ENCODE assay signal across 30 cellular contexts in genomic region chr16:14339694-14340093, GRCh38.
"Had no signal": no experiment of that assay in that cellular context is flagged by ENCODE, and none has a peak within 500 bp of the region (broad histone marks: within the 10 kb centered on the region; RNA-seq: fewer than 3 reads in every experiment).

No MANE protein-coding gene starts in this region.

- H3K27me3 ChIP-seq: heart right ventricle, hepatocyte, neural progenitor cell, neutrophil, sigmoid colon, spleen, transverse colon, upper lobe of left lung, vagina had no signal

- DNase-seq: heart right ventricle; islet precursor cell; left cardiac atrium; left ventricle myocardium superior; mesendoderm; naive B cell; natural killer cell; nephron progenitor cell; occipital lobe; retina; right cardiac atrium; sigmoid colon; small intestine; spleen; stimulated activated CD4-positive, alpha-beta T cell treated with anti-CD3 and anti-CD28 coated beads, Interleukin-4, amount 100 ng/mL, for 24 hours; stimulated activated naive CD4-positive, alpha-beta T cell; substantia nigra; transverse colon; upper lobe of left lung had no signal

- H3K79me2 ChIP-seq: hepatocyte, parathyroid adenoma had no signal

- H3K4me1 Mint-ChIP-seq: mesothelial cell of epicardium; natural killer cell; stimulated activated effector memory CD8-positive, alpha-beta T cell treated with anti-CD3 and anti-CD28 coated beads, Interleukin-12 subunit alpha, Interleukin-12 subunit beta, amount 100 ng/mL, for 72 hours had no signal

- ATAC-seq: left lobe of liver; left ventricle myocardium superior; natural killer cell; right cardiac atrium; stimulated activated effector memory CD8-positive, alpha-beta T cell treated with anti-CD3 and anti-CD28 coated beads, Interleukin-12 subunit alpha, Interleukin-12 subunit beta, amount 100 ng/mL, for 72 hours had no signal

- H3K27ac ChIP-seq: heart right ventricle, hepatocyte, neural progenitor cell, neutrophil, parathyroid adenoma, sigmoid colon, spleen, transverse colon, upper lobe of left lung, vagina had no signal

- FAIRE-seq: small intestine had no signal

- H3K36me3 ChIP-seq: heart right ventricle, neural progenitor cell, neutrophil, sigmoid colon, spleen, transverse colon, upper lobe of left lung, vagina had no signal

- H3K4me1 ChIP-seq: neural progenitor cell, parathyroid adenoma, spleen had no signal

- H3K27ac Mint-ChIP-seq: mesothelial cell of epicardium; natural killer cell; nephron progenitor cell; neural progenitor cell; progenitor cell of endocrine pancreas; stimulated activated effector memory CD8-positive, alpha-beta T cell treated with anti-CD3 and anti-CD28 coated beads, Interleukin-12 subunit alpha, Interleukin-12 subunit beta, amount 100 ng/mL, for 72 hours; stimulated activated naive CD8-positive, alpha-beta T cell treated with anti-CD3 and anti-CD28 coated beads, Interleukin-15, Interleukin-2, amounts not matched to agents 100 ng/mL and 50 ng/mL, for 24 hours had no signal

- H3K36me3 Mint-ChIP-seq: natural killer cell; stimulated activated effector memory CD8-positive, alpha-beta T cell treated with anti-CD3 and anti-CD28 coated beads, Interleukin-12 subunit alpha, Interleukin-12 subunit beta, amount 100 ng/mL, for 72 hours had no signal

- H3K9me3 ChIP-seq: neutrophil, sigmoid colon, transverse colon, vagina had no signal

- H2AFZ ChIP-seq: hepatocyte, neural progenitor cell, parathyroid adenoma had no signal

- H3K4me3 Mint-ChIP-seq: mesothelial cell of epicardium; natural killer cell; nephron progenitor cell; neural progenitor cell; stimulated activated effector memory CD8-positive, alpha-beta T cell treated with anti-CD3 and anti-CD28 coated beads, Interleukin-12 subunit alpha, Interleukin-12 subunit beta, amount 100 ng/mL, for 72 hours; stimulated activated naive CD8-positive, alpha-beta T cell treated with anti-CD3 and anti-CD28 coated beads, Interleukin-15, Interleukin-2, amounts not matched to agents 100 ng/mL and 50 ng/mL, for 24 hours had no signal

- H3K9ac ChIP-seq: neural progenitor cell, parathyroid adenoma had no signal

- H3K4me2 ChIP-seq: hepatocyte, neural progenitor cell had no signal

- H3K4me3 ChIP-seq: heart right ventricle, hepatocyte, lung, neural progenitor cell, sigmoid colon, spleen, transverse colon, upper lobe of left lung, vagina had no signal
